In genomic region chr20:46998497-46999190, GRCh38 we compare ENCODE assay signal across 15 cellular contexts.
DNase-seq lines count a peak whose midpoint lies in the region; ATAC-seq and TF ChIP-seq lines count a peak whose summit lies in the region.
"Had no signal": no experiment of that assay in that cellular context is flagged by ENCODE, and none has a peak within 500 bp of the region (broad histone marks: within the 10 kb centered on the region; RNA-seq: fewer than 3 reads in every experiment).

No MANE protein-coding gene starts in this region.

- peak overlapping the region; percentile 69 for H3K27ac ChIP-seq in OCI-LY7 (ENCODE audit: low read depth, low read length, poor library complexity, severe bottlenecking)
- H3K27ac ChIP-seq: sigmoid colon had no signal

- peaks cover 84% of the 10 kb centered on the region for H3K4me1 ChIP-seq in OCI-LY7 (ENCODE audit: insufficient read depth, low read length, poor library complexity, severe bottlenecking)
- H3K4me1 ChIP-seq: sigmoid colon had no signal

- H3K9me3 Mint-ChIP-seq in glutamatergic neuron (ENCODE audit: unreplicated experiment), result peaks cover 6% of the 10 kb centered on the region
- H3K9me3 Mint-ChIP-seq: activated naive CD4-positive, alpha-beta T cell treated with anti-CD3 and anti-CD28 coated beads, Interleukin-2, amount 10 ng/mL, durations not matched to agents 7 days and 5 days had no signal

- CTCF ChIA-PET in OCI-LY7 (lab: Charles Lee; ENCODE audit: unreplicated experiment), result no interaction called here

- H3K4me2 ChIP-seq in OCI-LY7 (ENCODE audit: low read length), result peak overlapping the region; percentile 45

- H4K20me1 ChIP-seq in OCI-LY7 (ENCODE audit: insufficient read depth, low read length), result no peaks in the 10 kb centered on the region

- no peaks in the 10 kb centered on the region for H3K9me2 ChIP-seq in OCI-LY7 (ENCODE audit: insufficient read depth, low read length)

- ATAC-seq in sciatic nerve, result no peak

- H3K36me3 ChIP-seq in OCI-LY7 (ENCODE audit: insufficient read depth, low read length), result no peaks in the 10 kb centered on the region
- H3K36me3 ChIP-seq: sigmoid colon had no signal

- peak overlapping the region; percentile 17 for H3K27ac Mint-ChIP-seq in glutamatergic neuron (ENCODE audit: unreplicated experiment)
- H3K27ac Mint-ChIP-seq: activated naive CD4-positive, alpha-beta T cell treated with anti-CD3 and anti-CD28 coated beads, Interleukin-2, amount 10 ng/mL, durations not matched to agents 7 days and 5 days had no signal

- H3K4me1 Mint-ChIP-seq in glutamatergic neuron (ENCODE audit: low read depth, unreplicated experiment), result peaks cover 25% of the 10 kb centered on the region

- no peaks in the 10 kb centered on the region for H3K9me3 ChIP-seq in OCI-LY7 (ENCODE audit: low read length)
- H3K9me3 ChIP-seq: sigmoid colon had no signal

- BruUV-seq in OCI-LY7 (replicated peaks; lab: Mats Ljungman, UMichigan), result no TSS peak

- TF ChIP-seq CTCF in OCI-LY7 (conservative IDR thresholded peaks at IDR 0.05; ENCODE audit: low read length) (no peak), glutamatergic neuron (IDR thresholded peaks at IDR 0.05; ENCODE audit: partially characterized antibody, unreplicated experiment) (no peak)

- peaks cover 9% of the 10 kb centered on the region for H3K27me3 Mint-ChIP-seq in glutamatergic neuron (ENCODE audit: unreplicated experiment)

- H3K4me3 Mint-ChIP-seq in glutamatergic neuron (ENCODE audit: unreplicated experiment), result no peak overlapping the region
- H3K4me3 Mint-ChIP-seq: activated naive CD4-positive, alpha-beta T cell treated with anti-CD3 and anti-CD28 coated beads, Interleukin-2, amount 10 ng/mL, durations not matched to agents 7 days and 5 days had no signal

- POLR2A ChIA-PET in OCI-LY7 (lab: Charles Lee), result no interaction called here

- H3K36me3 Mint-ChIP-seq in glutamatergic neuron (ENCODE audit: unreplicated experiment), result peaks cover 18% of the 10 kb centered on the region
- H3K36me3 Mint-ChIP-seq: activated naive CD4-positive, alpha-beta T cell treated with anti-CD3 and anti-CD28 coated beads, Interleukin-2, amount 10 ng/mL, durations not matched to agents 7 days and 5 days had no signal

- DNase-seq in NCI-H82 (lab: John Stamatoyannopoulos, UW) (peak; percentile 43), NCI-H82 treated with DMSO at 0.1 percent for 48 hours (lab: John Stamatoyannopoulos, UW; ENCODE audit: unreplicated experiment) (no peak), OCI-LY7 (ENCODE audit: low spot score) (no peak), glutamatergic neuron (no peak), sciatic nerve (ENCODE audit: low spot score) (peak; percentile 32), NCI-H128 (lab: John Stamatoyannopoulos, UW; ENCODE audit: unreplicated experiment) (no peak), cerebellum (ENCODE audit: low spot score) (no peak)
- no peak for DNase-seq in activated CD4-positive, alpha-beta T cell treated with anti-CD3 and anti-CD28 coated beads for 4 hours
- DNase-seq: activated CD4-positive, CD25-positive, alpha-beta regulatory T cell treated with anti-CD3 and anti-CD28 coated beads, Interleukin-2, amount 50 U/mL, for 72 hours; activated CD8-positive, alpha-beta memory T cell treated with anti-CD3 and anti-CD28 coated beads, Interleukin-2, amount 50 U/mL, for 4 hours; activated naive CD4-positive, alpha-beta T cell treated with anti-CD3 and anti-CD28 coated beads, Interleukin-2, amount 10 ng/mL, durations not matched to agents 7 days and 5 days; midbrain; NCI-H1105 treated with DMSO at 0.1 percent for 48 hours; sigmoid colon; T-helper 1 cell had no signal

- H2AFZ ChIP-seq in OCI-LY7 (ENCODE audit: low read length), result no peak overlapping the region

- H3K4me3 ChIP-seq in OCI-LY7 (ENCODE audit: low read depth, low read length, poor library complexity, severe bottlenecking), result no peak overlapping the region
- H3K4me3 ChIP-seq: sigmoid colon had no signal

- intact Hi-C loops in OCI-LY7 (cut with micrococcal nuclease; ENCODE audit: unreplicated experiment), result no loop called here
- intact Hi-C loops in sciatic nerve (cut with DNase I), result no loop called here

- H3K79me2 ChIP-seq in OCI-LY7 (ENCODE audit: insufficient read depth, low read depth, low read length), result no peaks in the 10 kb centered on the region

Comparison
In these comparisons a context has a peak if more than half of its experiments do, and no peak if none do; other contexts are left out.
1. DNase-seq: peak in NCI-H82 (single experiment) and sciatic nerve (single experiment); none in NCI-H82 treated with DMSO at 0.1 percent for 48 hours (single experiment), OCI-LY7 (single experiment), glutamatergic neuron (single experiment), NCI-H128 (single experiment), cerebellum (single experiment) and activated CD4-positive, alpha-beta T cell treated with anti-CD3 and anti-CD28 coated beads for 4 hours (0 of 2).